ENCODE assay signal across 7 cellular contexts in the genomic region with DNA sequence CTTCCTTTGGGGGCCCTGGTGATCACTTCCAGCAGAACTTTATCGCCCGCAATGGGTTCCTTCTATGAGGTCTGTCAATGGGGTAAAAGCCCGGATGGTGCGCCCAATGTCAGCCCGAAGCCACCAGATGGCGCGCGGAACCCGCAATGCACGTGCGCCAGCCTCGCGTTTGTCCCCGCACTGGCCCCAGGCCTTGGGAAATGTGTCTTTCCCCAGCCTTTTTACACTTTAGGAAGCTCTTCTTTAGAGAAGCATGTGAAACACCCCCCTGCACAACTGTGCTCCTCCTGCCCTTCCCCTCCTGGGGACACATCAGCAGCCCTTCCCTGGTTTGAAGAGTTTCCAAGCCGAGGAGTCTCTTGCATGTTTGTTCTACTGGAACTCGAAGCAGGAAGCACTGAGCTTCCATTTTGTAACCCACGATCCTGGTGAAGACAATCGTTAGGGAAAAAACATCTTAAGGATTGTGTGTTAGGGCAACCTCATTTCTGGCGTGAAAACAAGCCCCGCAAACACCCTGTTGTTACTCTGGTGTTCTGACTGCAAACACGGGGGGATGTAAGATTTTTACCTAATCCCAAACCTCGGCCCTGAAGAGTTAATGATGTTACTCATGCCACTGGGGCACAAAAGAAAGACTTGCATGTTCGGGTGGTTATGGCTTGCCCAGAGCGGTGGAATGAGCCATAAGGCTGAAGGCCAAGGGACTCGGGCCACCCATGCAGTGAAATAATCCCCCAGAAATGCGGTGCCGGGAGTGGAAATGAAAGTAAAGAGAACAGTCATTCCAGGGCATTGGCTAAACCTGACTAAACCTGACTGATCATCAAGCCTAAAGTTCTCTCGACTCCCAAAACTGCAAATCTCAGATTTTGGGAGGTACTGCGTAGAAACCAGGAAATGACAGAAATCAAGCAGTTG. TPM values are rescaled to one million over a fixed set of nuclear protein-coding genes. Genes with fewer than 3 reads are reported as not detected.
A peak's percentile ranks its signal among the peaks of the same experiment; 100 is the strongest.
DNase-seq lines count a peak whose midpoint lies in the region; ATAC-seq and TF ChIP-seq lines count a peak whose summit lies in the region.

No MANE protein-coding gene starts in this region.

- H3K36me3 ChIP-seq in lower lobe of right lung = no peaks in the 10 kb centered on the region

- H3K4me1 ChIP-seq in lower lobe of right lung = peaks cover 32% of the 10 kb centered on the region

- peak overlapping the region; percentile 21 for H3K4me3 ChIP-seq in lower lobe of right lung

- H3K27me3 ChIP-seq in lower lobe of right lung (ENCODE audit: low read depth) = no peaks in the 10 kb centered on the region

- peak; percentile 75 for DNase-seq in GM13976 (ENCODE audit: low spot score)
- DNase-seq in NCI-H69 (lab: John Stamatoyannopoulos, UW) = peak; percentile 93
- DNase-seq in activated CD4-positive, alpha-beta T cell treated with anti-CD3 and anti-CD28 coated beads, Interleukin-2, amount 50 U/mL, for 4 hours = peak; percentile 80 to 81
- peak; percentile 94 for DNase-seq in lower lobe of right lung
- DNase-seq in stimulated activated CD4-positive, alpha-beta T cell treated with anti-CD3 and anti-CD28 coated beads, Interleukin-4, amount 100 ng/mL, for 4 hours = peak; percentile 72 to 87

- no peaks in the 10 kb centered on the region for H3K9me3 Mint-ChIP-seq in dendritic cell treated with granulocyte-macrophage colony-stimulating factor and Interleukin-4, amounts not matched to agents 40 ng/mL and 50 ng/mL, for 4 days

- no peaks in the 10 kb centered on the region for H3K9me3 ChIP-seq in lower lobe of right lung

- H3K27ac Mint-ChIP-seq in dendritic cell treated with granulocyte-macrophage colony-stimulating factor and Interleukin-4, amounts not matched to agents 40 ng/mL and 50 ng/mL, for 4 days = peak overlapping the region; percentile 91

- peaks cover 49% of the 10 kb centered on the region for H3K4me1 Mint-ChIP-seq in dendritic cell treated with granulocyte-macrophage colony-stimulating factor and Interleukin-4, amounts not matched to agents 40 ng/mL and 50 ng/mL, for 4 days (ENCODE audit: low read depth)

- H3K27ac ChIP-seq in lower lobe of right lung = peak overlapping the region; percentile 82

- ATAC-seq in HG03196 (IDR thresholded peaks at IDR 0.05; ENCODE audit: unreplicated experiment) (peak; percentile 49), lower lobe of right lung (peak; percentile 98)

- H3K4me3 Mint-ChIP-seq in dendritic cell treated with granulocyte-macrophage colony-stimulating factor and Interleukin-4, amounts not matched to agents 40 ng/mL and 50 ng/mL, for 4 days = peak overlapping the region; percentile 60

- TF ChIP-seq CTCF in GM13976 (IDR thresholded peaks at IDR 0.05; ENCODE audit: borderline replicate concordance, control extremely low read depth, extremely low read depth, insufficient read depth, missing control alignments) (peak; percentile 90), lower lobe of right lung (IDR thresholded peaks at IDR 0.05) (peak; percentile 97)

- in situ Hi-C loops in GM13976 (cut with MboI; ENCODE audit: low sequenced_read_pairs, unreplicated experiment) = loop anchor here (5.0 to 25.0 kb wide), 5 partner anchors 98 to 913 kb away; no protein-coding TSS in a partner anchor

- H3K36me3 Mint-ChIP-seq in dendritic cell treated with granulocyte-macrophage colony-stimulating factor and Interleukin-4, amounts not matched to agents 40 ng/mL and 50 ng/mL, for 4 days (ENCODE audit: low read depth) = no peaks in the 10 kb centered on the region

- no peaks in the 10 kb centered on the region for H3K27me3 Mint-ChIP-seq in dendritic cell treated with granulocyte-macrophage colony-stimulating factor and Interleukin-4, amounts not matched to agents 40 ng/mL and 50 ng/mL, for 4 days

- intact Hi-C loops in dendritic cell treated with granulocyte-macrophage colony-stimulating factor and Interleukin-4, amounts not matched to agents 40 ng/mL and 50 ng/mL, for 4 days (cut with micrococcal nuclease) = loop anchor here (1.0 to 5.0 kb wide), 6 partner anchors 33 to 584 kb away; no protein-coding TSS in a partner anchor
- intact Hi-C loops in lower lobe of right lung (cut with DNase I) = loop anchor here (5.0 to 10.0 kb wide), 3 partner anchors 105 to 583 kb away; no protein-coding TSS in a partner anchor

RNA-seq across cellular contexts. Expression of a gene that starts 20.4 kb away (rescaled TPM):
- total RNA-seq in lower lobe of right lung = 24.6 TPM

Comparison
In these comparisons a context has a peak if more than half of its experiments do, and no peak if none do; other contexts are left out.
1. Peak in every context shown above with its lines: DNase-seq, ATAC-seq, H3K4me3 ChIP-seq and H3K27ac ChIP-seq.